In genomic region chr5:98930972-98931762, GRCh38 we compare ENCODE assay signal across 13 cellular contexts. TPM values are rescaled to one million over a fixed set of nuclear protein-coding genes. Genes with fewer than 3 reads are reported as not detected.
DNase-seq lines count a peak whose midpoint lies in the region; ATAC-seq and TF ChIP-seq lines count a peak whose summit lies in the region.
"Had no signal": no experiment of that assay in that cellular context is flagged by ENCODE, and none has a peak within 500 bp of the region (broad histone marks: within the 10 kb centered on the region; RNA-seq: fewer than 3 reads in every experiment).

No MANE protein-coding gene starts in this region.

- in situ Hi-C loops in gastrocnemius medialis (cut with MboI; ENCODE audit: low sequenced_read_pairs in 4 of 4) = no loop called here

- H3K9me3 ChIP-seq in fibroblast of lung (ENCODE audit: control insufficient read depth, insufficient read depth, low read depth, low read length) = no peaks in the 10 kb centered on the region
- H3K9me3 ChIP-seq in gastrocnemius medialis = no peaks in the 10 kb centered on the region

- H3K4me1 ChIP-seq in fibroblast of lung (ENCODE audit: control insufficient read depth, extremely low read depth, insufficient read depth, low read length) = no peaks in the 10 kb centered on the region
- peaks cover 64 to 65% of the 10 kb centered on the region in 2 donors for H3K4me1 ChIP-seq in gastrocnemius medialis

- no peaks in the 10 kb centered on the region for H4K20me1 ChIP-seq in fibroblast of lung (ENCODE audit: control insufficient read depth, extremely low read depth, insufficient read depth, low read length)

- H3K36me3 Mint-ChIP-seq in activated CD4-positive, alpha-beta T cell treated with anti-CD3 and anti-CD28 coated beads, Interleukin-2, amount 10 ng/mL, durations not matched to agents 24 days and 14 days (ENCODE audit: low read depth) = peaks cover 21% of the 10 kb centered on the region
- H3K36me3 Mint-ChIP-seq in T-cell = peaks cover 3% of the 10 kb centered on the region

- no peak for TF ChIP-seq CTCF in fibroblast of lung (conservative IDR thresholded peaks at IDR 0.05 in 1 of 2, IDR thresholded peaks at IDR 0.05 in 1 of 2; ENCODE audit: low read depth in 1 of 2, low read length in 2 of 2)
- no peak for TF ChIP-seq CTCF in gastrocnemius medialis (IDR thresholded peaks at IDR 0.05 in 4 of 5, conservative IDR thresholded peaks at IDR 0.05 in 1 of 5)

- peaks cover 35% of the 10 kb centered on the region for H3K4me1 Mint-ChIP-seq in activated CD4-positive, alpha-beta T cell treated with anti-CD3 and anti-CD28 coated beads, Interleukin-2, amount 10 ng/mL, durations not matched to agents 24 days and 14 days
- H3K4me1 Mint-ChIP-seq in T-cell = peaks cover 66 to 75% (median 68%) of the 10 kb centered on the region in 3 donors

- peak overlapping the region; percentile 47 for H3K4me3 Mint-ChIP-seq in activated CD4-positive, alpha-beta T cell treated with anti-CD3 and anti-CD28 coated beads, Interleukin-2, amount 10 ng/mL, durations not matched to agents 24 days and 14 days
- peak overlapping the region; percentile 92 to 99 (median 97) for H3K4me3 Mint-ChIP-seq in T-cell

- peak overlapping the region; percentile 59 for H3K4me2 ChIP-seq in fibroblast of lung (ENCODE audit: extremely low read depth, insufficient read depth, low read length)

- H3K79me2 ChIP-seq in fibroblast of lung (ENCODE audit: control insufficient read depth, insufficient read depth, low read length) = peaks cover 36% of the 10 kb centered on the region

- H2AFZ ChIP-seq in fibroblast of lung (ENCODE audit: low read length) = no peak overlapping the region
- H2AFZ ChIP-seq: parathyroid adenoma had no signal

- DNase-seq in activated CD4-positive, alpha-beta T cell treated with anti-CD3 and anti-CD28 coated beads, Interleukin-2, amount 10 ng/mL, durations not matched to agents 24 days and 14 days = no peak
- DNase-seq in activated CD4-positive, alpha-beta T cell treated with anti-CD3 and anti-CD28 coated beads, Interleukin-2, amount 50 U/mL, for 48 hours = no peak
- DNase-seq in T-cell (no peak), fibroblast of lung (ENCODE audit: low read depth in 2 of 2) (no peak), gastrocnemius medialis (no peak), COLO829 (ENCODE audit: low spot score) (no peak), NCI-H2081 (lab: John Stamatoyannopoulos, UW) (no peak)
- DNase-seq: GDM1; kidney glomerular epithelial cell; stimulated activated CD4-positive, alpha-beta T cell treated with anti-CD3 and anti-CD28 coated beads, Interleukin-4, amount 100 ng/mL, for 24 hours; T-helper 9 cell had no signal

- no peaks in the 10 kb centered on the region for H3K36me3 ChIP-seq in fibroblast of lung (ENCODE audit: control insufficient read depth, insufficient read depth, low read length)
- H3K36me3 ChIP-seq in gastrocnemius medialis = no peaks in the 10 kb centered on the region

- H3K27me3 ChIP-seq in fibroblast of lung (ENCODE audit: control insufficient read depth, insufficient read depth, low read length) (no peaks in the 10 kb centered on the region), gastrocnemius medialis (no peaks in the 10 kb centered on the region)

- no peak overlapping the region for H3K27ac ChIP-seq in fibroblast of lung (ENCODE audit: insufficient read depth, low read length)
- peak overlapping the region; percentile 99 to 100 (median 99) for H3K27ac ChIP-seq in gastrocnemius medialis

- CTCF ChIA-PET in T-cell (lab: Charles Lee) = interaction anchor here in 1 of 2 donors (0.7 to 1.3 kb wide), 2 partner anchors 129 to 444 kb away, joined by 3 to 4 read pairs; no protein-coding TSS in a partner anchor

- TF ChIP-seq POLR2A in gastrocnemius medialis (IDR thresholded peaks at IDR 0.05) = no peak

- ATAC-seq in T-cell (replicated peaks in 1 of 4) = no peak
- no peak for ATAC-seq in gastrocnemius medialis
- ATAC-seq in HG02610 (IDR thresholded peaks at IDR 0.05; ENCODE audit: unreplicated experiment) = no peak

- no peak overlapping the region for H3K9ac ChIP-seq in fibroblast of lung (ENCODE audit: insufficient read depth, low read length)
- H3K9ac ChIP-seq: parathyroid adenoma had no signal

- H3K4me3 ChIP-seq in fibroblast of lung (replicated peaks in 1 of 4; ENCODE audit: control extremely low read depth in 1 of 4, insufficient read depth in 1 of 4, low read depth in 3 of 4, low read length in 4 of 4) (peak overlapping the region in 1 of 4 experiments; percentile 97), gastrocnemius medialis (peak overlapping the region in 3 of 4 donors; percentile 70 to 93 (median 89))

- POLR2A ChIA-PET in T-cell (lab: Charles Lee) = interaction anchor here (0.6 to 1.6 kb wide), 5 partner anchors 18 to 1701 kb away, joined by 3 to 6 read pairs (median 3); no protein-coding TSS in a partner anchor

- H3K9me3 Mint-ChIP-seq in activated CD4-positive, alpha-beta T cell treated with anti-CD3 and anti-CD28 coated beads, Interleukin-2, amount 10 ng/mL, durations not matched to agents 24 days and 14 days = no peaks in the 10 kb centered on the region
- H3K9me3 Mint-ChIP-seq in T-cell = peaks cover 0 to 4% (median 0%) of the 10 kb centered on the region in 3 donors

- H3K27me3 Mint-ChIP-seq in activated CD4-positive, alpha-beta T cell treated with anti-CD3 and anti-CD28 coated beads, Interleukin-2, amount 10 ng/mL, durations not matched to agents 24 days and 14 days = peaks cover 5% of the 10 kb centered on the region
- no peaks in the 10 kb centered on the region for H3K27me3 Mint-ChIP-seq in T-cell

- intact Hi-C loops in activated CD4-positive, alpha-beta T cell treated with anti-CD3 and anti-CD28 coated beads, Interleukin-2, amount 10 ng/mL, durations not matched to agents 24 days and 14 days (cut with micrococcal nuclease) = no loop called here
- intact Hi-C loops in gastrocnemius medialis (cut with DNase I; ENCODE audit: low total_unique reads) = no loop called here

- no peak overlapping the region for H3K27ac Mint-ChIP-seq in activated CD4-positive, alpha-beta T cell treated with anti-CD3 and anti-CD28 coated beads, Interleukin-2, amount 10 ng/mL, durations not matched to agents 24 days and 14 days
- H3K27ac Mint-ChIP-seq in T-cell = peak overlapping the region; percentile 99 to 100

RNA-seq across cellular contexts. Expression of gene CHD1, which starts 2.4 kb away (rescaled TPM):
- total RNA-seq in activated CD4-positive, alpha-beta T cell treated with anti-CD3 and anti-CD28 coated beads, Interleukin-2, amount 10 ng/mL, durations not matched to agents 24 days and 14 days = 74.2 and 80.6 TPM in 2 replicates
- total RNA-seq in T-cell (100 to 1,000 TPM in 2 of 5 donors, 10 to 100 TPM in 3; 61.5 to 150 (median 64.9) TPM), fibroblast of lung (48.0 and 48.4 TPM in 2 replicates), gastrocnemius medialis (10 to 100 TPM; 25.0 to 44.3 (median 33.8) TPM)
- 18.2 and 20.3 TPM in 2 replicates for polyA plus RNA-seq in fibroblast of lung
- 12.0 and 13.3 TPM in 2 replicates for polyA plus RNA-seq in fibroblast of lung (2012)
- 3.1 TPM in 2 replicates for polyA minus RNA-seq in fibroblast of lung (ENCODE audit: low replicate concordance)
